ENCODE assay signal across 10 cellular contexts in the genomic region with DNA sequence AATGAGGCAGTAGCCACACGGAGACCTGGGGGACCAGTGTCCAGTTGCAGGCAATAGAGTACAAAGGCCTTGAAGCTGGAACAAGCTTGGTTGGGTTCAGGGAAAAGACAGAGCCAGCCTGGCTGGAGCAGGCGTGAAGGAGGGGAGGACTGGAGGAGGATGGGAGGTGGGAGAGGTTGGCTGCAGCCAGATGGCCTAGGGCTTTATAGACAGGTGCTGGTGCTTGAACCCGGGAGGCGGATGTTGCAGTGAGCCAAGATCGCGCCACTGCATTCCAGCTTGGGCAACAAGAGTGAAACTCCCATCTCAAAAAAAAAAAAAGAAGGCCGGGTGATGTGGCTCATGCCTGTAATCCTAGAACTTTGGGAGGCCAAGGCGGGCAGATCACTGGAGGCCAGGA. TPM values are rescaled to one million over a fixed set of nuclear protein-coding genes. Genes with fewer than 3 reads are reported as not detected.
DNase-seq lines count a peak whose midpoint lies in the region; ATAC-seq and TF ChIP-seq lines count a peak whose summit lies in the region.
"Had no signal": no experiment of that assay in that cellular context is flagged by ENCODE, and none has a peak within 500 bp of the region (broad histone marks: within the 10 kb centered on the region; RNA-seq: fewer than 3 reads in every experiment).

No MANE protein-coding gene starts in this region.

- no peaks in the 10 kb centered on the region for H3K36me3 Mint-ChIP-seq in CD4-positive, alpha-beta T cell (ENCODE audit: low read depth)

- peak overlapping the region; percentile 71 for H3K27ac Mint-ChIP-seq in CD4-positive, alpha-beta T cell

- H3K27ac ChIP-seq in CD4-positive, alpha-beta T cell (ENCODE audit: low read depth, low read length) = no peak overlapping the region
- H3K27ac ChIP-seq in body of pancreas = peak overlapping the region; percentile 89 to 97 (median 94)
- H3K27ac ChIP-seq in muscle layer of duodenum (ENCODE audit: low read length) = peak overlapping the region; percentile 71

- H3K4me1 Mint-ChIP-seq in CD4-positive, alpha-beta T cell (ENCODE audit: low read depth) = peaks cover 31% of the 10 kb centered on the region

- POLR2A ChIA-PET in CD4-positive, alpha-beta T cell (lab: Charles Lee) = interaction anchor here (1.1 to 2.7 kb wide), 3 partner anchors 11 to 108 kb away, joined by 4 to 16 read pairs (median 5); partner anchors contain the start of genes KCNK6 and PSMD8

- H3K9me3 Mint-ChIP-seq in CD4-positive, alpha-beta T cell = no peaks in the 10 kb centered on the region

- H3K9me3 ChIP-seq in CD4-positive, alpha-beta T cell (ENCODE audit: control insufficient read depth, low read length) = no peaks in the 10 kb centered on the region
- no peaks in the 10 kb centered on the region for H3K9me3 ChIP-seq in body of pancreas
- no peaks in the 10 kb centered on the region for H3K9me3 ChIP-seq in muscle layer of duodenum (ENCODE audit: control insufficient read depth in 1 of 2, low read length in 2 of 2)

- H3K27me3 Mint-ChIP-seq in CD4-positive, alpha-beta T cell = no peaks in the 10 kb centered on the region

- H3K36me3 ChIP-seq in body of pancreas (replicated peaks in 1 of 2; ENCODE audit: insufficient read depth in 1 of 2, low read depth in 2 of 2) = no peaks in the 10 kb centered on the region
- H3K36me3 ChIP-seq in muscle layer of duodenum (ENCODE audit: control insufficient read depth in 1 of 2, insufficient read depth in 2 of 2, low read length in 2 of 2) = no peaks in the 10 kb centered on the region

- ATAC-seq in CD4-positive, alpha-beta T cell (ENCODE audit: poor library complexity) = no peak
- no peak for ATAC-seq in body of pancreas
- no peak for ATAC-seq in GM21723 (IDR thresholded peaks at IDR 0.05; ENCODE audit: unreplicated experiment)
- no peak for ATAC-seq in GM18511 (IDR thresholded peaks at IDR 0.05; ENCODE audit: unreplicated experiment)

- CTCF ChIA-PET in CD4-positive, alpha-beta T cell (lab: Charles Lee) = interaction anchor here (1.4 kb wide), 1 partner anchor 54 kb away, joined by 3 read pairs; no protein-coding TSS in a partner anchor

- no peaks in the 10 kb centered on the region for H3K27me3 ChIP-seq in CD4-positive, alpha-beta T cell (ENCODE audit: control insufficient read depth, insufficient read depth, low read length)
- H3K27me3 ChIP-seq in body of pancreas (no peaks in the 10 kb centered on the region), muscle layer of duodenum (ENCODE audit: low read depth, low read length) (no peaks in the 10 kb centered on the region)

- H3K4me1 ChIP-seq in body of pancreas (peaks cover 69% of the 10 kb centered on the region), muscle layer of duodenum (ENCODE audit: control insufficient read depth in 1 of 2, insufficient read depth in 2 of 2, low read length in 2 of 2) (peaks cover 4 to 13% of the 10 kb centered on the region in 2 donors)

- TF ChIP-seq POLR2A in body of pancreas (IDR thresholded peaks at IDR 0.05) = peak in 2 of 3 donors; percentile 12 to 22

- no peak overlapping the region for H3K4me3 Mint-ChIP-seq in CD4-positive, alpha-beta T cell

- no peak for TF ChIP-seq CTCF in CD4-positive, alpha-beta T cell (IDR thresholded peaks at IDR 0.05)
- TF ChIP-seq CTCF in LNCaP clone FGC (IDR thresholded peaks at IDR 0.05; ENCODE audit: control insufficient read depth, extremely low read depth, insufficient read depth) = no peak
- TF ChIP-seq CTCF in body of pancreas (IDR thresholded peaks at IDR 0.05) = no peak

- intact Hi-C loops in CD4-positive, alpha-beta T cell (cut with DNase I, micrococcal nuclease) = loop anchor here in 1 of 2 experiments (5.0 kb wide), 1 partner anchor 46 kb away; no protein-coding TSS in a partner anchor
- intact Hi-C loops in body of pancreas (cut with DNase I) = no loop called here

- no peak for DNase-seq in CD4-positive, alpha-beta T cell
- DNase-seq in LNCaP clone FGC (ENCODE audit: low read depth) (no peak), body of pancreas (peak in 2 of 4 donors; percentile 40 to 43), cerebellar nuclear complex (lab: John Stamatoyannopoulos, UW) (no peak)
- DNase-seq in stimulated activated CD4-positive, alpha-beta T cell treated with anti-CD3 and anti-CD28 coated beads, Interleukin-2, amount 100 ng/mL, for 24 hours = no peak
- DNase-seq: activated effector memory CD4-positive, alpha-beta T cell treated with Interleukin-2 at 50 U/mL for 16 hours; SHP77 treated with DMSO at 0.1 percent for 48 hours had no signal

- peak overlapping the region; percentile 77 for H3K4me3 ChIP-seq in LNCaP clone FGC (ENCODE audit: low read depth, low read length)
- H3K4me3 ChIP-seq in body of pancreas = peak overlapping the region in 1 of 2 donors; percentile 78
- peak overlapping the region in 1 of 2 donors; percentile 51 for H3K4me3 ChIP-seq in muscle layer of duodenum (ENCODE audit: low read depth in 1 of 2, low read length in 2 of 2)

- WGBS in body of pancreas, 2 donors = 38 to 56% methylated on average over 8 of the region's 8 CpGs

RNA-seq across cellular contexts. Expression of gene SPINT2, which starts 1.7 kb away (rescaled TPM):
- 10 to 100 TPM; 25.4 to 26.5 TPM for total RNA-seq in CD4-positive, alpha-beta T cell
- 100 to 1,000 TPM; 266 to 305 TPM for total RNA-seq in body of pancreas

RNA-seq across cellular contexts. Expression of gene PPP1R14A, which starts 9.9 kb away (rescaled TPM):
- total RNA-seq in CD4-positive, alpha-beta T cell = not detected
- total RNA-seq in body of pancreas = 100 to 1,000 TPM in 1 of 2 donors, 10 to 100 TPM in 1; 54.2 to 105 TPM

RNA-seq across cellular contexts. Expression of gene C19orf33, which starts 38.0 kb away (rescaled TPM):
- not detected for total RNA-seq in CD4-positive, alpha-beta T cell
- total RNA-seq in body of pancreas = 1 to 10 TPM in 1 of 2 donors, not detected in 1; 2.6 TPM

RNA-seq across cellular contexts. Expression of gene DPF1, which starts 42.0 kb away (rescaled TPM):
- not detected for total RNA-seq in CD4-positive, alpha-beta T cell
- not detected for total RNA-seq in body of pancreas

RNA-seq across cellular contexts. Expression of gene YIF1B, which starts 49.7 kb away (rescaled TPM):
- total RNA-seq in CD4-positive, alpha-beta T cell = 10 to 100 TPM; 15.9 to 17.1 TPM
- total RNA-seq in body of pancreas = 10 to 100 TPM in 1 of 2 donors, 1 to 10 TPM in 1; 8.2 to 22.3 TPM

Comparison
In these comparisons a context has a peak if more than half of its experiments do, and no peak if none do; other contexts are left out.
1. RNA of gene SPINT2, which starts 1.7 kb away (total RNA-seq): 266 to 305 TPM in body of pancreas; 25.4 to 26.5 TPM in CD4-positive, alpha-beta T cell; every median in the first group is over 4 times any median in the second.
2. RNA of gene PPP1R14A, which starts 9.9 kb away (total RNA-seq): 54.2 to 105 TPM in body of pancreas; not detected in CD4-positive, alpha-beta T cell; every median in the first group is over 10 times any median in the second.